ENCODE assay signal across 1 cellular context in genomic region chr12:131944601-131945251, GRCh38.
TF ChIP-seq lines count a peak whose summit lies in the region.

No MANE protein-coding gene starts in this region.

TF ChIP-seq in HEK293, 187 proteins besides CTCF, POLR2A, EP300 and RAD21 (continued from another document):
- TF ChIP-seq MEIS1 (CRISPR knock-in tag; IDR thresholded peaks at IDR 0.05; ENCODE audit: borderline replicate concordance), result no peak
- TF ChIP-seq ZNF132 (tag by site-specific recombination; IDR thresholded peaks at IDR 0.05; ENCODE audit: borderline replicate concordance), result no peak
- 0 out of 2 replicates have a peak, but pooled peaks have one; percentile 11 for TF ChIP-seq SP7 (tag by site-specific recombination; IDR thresholded peaks at IDR 0.05)
- no peak for TF ChIP-seq ZFP41 (tag by site-specific recombination; IDR thresholded peaks at IDR 0.05; ENCODE audit: borderline replicate concordance)
- no peak for TF ChIP-seq ZNF596 (tag by site-specific recombination; IDR thresholded peaks at IDR 0.05)
- no peak for TF ChIP-seq ZSCAN23 (tag by site-specific recombination; IDR thresholded peaks at IDR 0.05)
- TF ChIP-seq GLIS1 (tag by site-specific recombination; IDR thresholded peaks at IDR 0.05), result no peak
